25 cellular contexts compared by ENCODE assay signal in genomic region chr20:54256202-54256601, GRCh38. TPM values are rescaled to one million over a fixed set of nuclear protein-coding genes. Genes with fewer than 3 reads are reported as not detected.
DNase-seq lines count a peak whose midpoint lies in the region; ATAC-seq, FAIRE-seq and TF ChIP-seq lines count a peak whose summit lies in the region.
"Had no signal": no experiment of that assay in that cellular context is flagged by ENCODE, and none has a peak within 500 bp of the region (broad histone marks: within the 10 kb centered on the region; RNA-seq: fewer than 3 reads in every experiment).

No MANE protein-coding gene starts in this region.

- WGBS in adrenal gland, 4 donors = 25 to 45% (median 29%) methylated on average over 3 of the region's 3 CpGs

- H3K27ac ChIP-seq in ACC112 (ENCODE audit: low read depth, low read length) = peak overlapping the region; percentile 70
- H3K27ac ChIP-seq in adrenal gland = peak overlapping the region in 2 of 5 donors; percentile 2 to 50
- peak overlapping the region; percentile 8 for H3K27ac ChIP-seq in osteoblast (ENCODE audit: low read depth, low read length)
- H3K27ac ChIP-seq: BLaER1 treated with 17β-estradiol and CSF1 and Interleukin-3, amounts not matched to agents 10 nM and 100 nM; KMS-11; SK-N-MC had no signal

- H4K20me1 ChIP-seq in osteoblast (ENCODE audit: insufficient read depth, low read length) = no peaks in the 10 kb centered on the region
- H4K20me1 ChIP-seq: BLaER1 treated with 17β-estradiol and CSF1 and Interleukin-3, amounts not matched to agents 10 nM and 100 nM had no signal

- H3K36me3 Mint-ChIP-seq in T-helper 17 cell (ENCODE audit: low read depth) = no peaks in the 10 kb centered on the region
- H3K36me3 Mint-ChIP-seq: IgD-negative memory B cell had no signal

- DNase-seq in NCI-H82 (lab: John Stamatoyannopoulos, UW) = peak; percentile 76
- DNase-seq in adrenal gland = peak in 5 of 7 donors; percentile 21 to 58 (median 41)
- DNase-seq in osteoblast (ENCODE audit: insufficient read length, low spot score, missing footprints) = no peak
- DNase-seq in H54 (ENCODE audit: insufficient read length, low spot score) = no peak
- DNase-seq in NCI-H748 treated with DMSO at 0.1 percent for 48 hours (lab: John Stamatoyannopoulos, UW) = no peak
- no peak for DNase-seq in T-helper 17 cell
- DNase-seq: AML-193; CD4-positive, alpha-beta T cell; GM23248; H9; NCI-H1048; NCI-H1417 treated with DMSO at 0.1 percent for 48 hours; NCI-H187; NCI-H2081 treated with DMSO at 0.1 percent for 48 hours; NCI-H2171 treated with DMSO at 0.1 percent for 48 hours; NCI-H524; SIG-M5 had no signal

- peak overlapping the region; percentile 25 for H3K4me2 ChIP-seq in osteoblast (ENCODE audit: insufficient read depth, low read length)
- H3K4me2 ChIP-seq: BLaER1 treated with 17β-estradiol and CSF1 and Interleukin-3, amounts not matched to agents 10 nM and 100 nM; KMS-11 had no signal

- peaks cover 27% of the 10 kb centered on the region for H3K27me3 Mint-ChIP-seq in T-helper 17 cell

- ATAC-seq in HG03175 (IDR thresholded peaks at IDR 0.05; ENCODE audit: unreplicated experiment) = no peak
- ATAC-seq in T-helper 17 cell = no peak
- ATAC-seq: Panc1 had no signal

- intact Hi-C loops in adrenal gland (cut with DNase I) = no loop called here

- H2AFZ ChIP-seq in ACC112 (ENCODE audit: low read length, unreplicated experiment) (peak overlapping the region; percentile 61), osteoblast (ENCODE audit: low read length) (no peak overlapping the region)
- H2AFZ ChIP-seq: GM23248 had no signal

- TF ChIP-seq POLR2A in adrenal gland (IDR thresholded peaks at IDR 0.05) (no peak), H54 (IDR thresholded peaks at IDR 0.05; ENCODE audit: low read depth, low read length) (no peak)

- H3K4me3 Mint-ChIP-seq in T-helper 17 cell = no peak overlapping the region
- H3K4me3 Mint-ChIP-seq: CD4-positive, alpha-beta T cell; H9; IgD-negative memory B cell had no signal

- H3K36me3 ChIP-seq in ACC112 (ENCODE audit: insufficient read depth, low read length) (no peaks in the 10 kb centered on the region), adrenal gland (replicated peaks in 1 of 2) (no peaks in the 10 kb centered on the region), osteoblast (ENCODE audit: insufficient read depth, low read length) (no peaks in the 10 kb centered on the region)
- H3K36me3 ChIP-seq: BLaER1 treated with 17β-estradiol and CSF1 and Interleukin-3, amounts not matched to agents 10 nM and 100 nM had no signal

- no peak for TF ChIP-seq CTCF in adrenal gland (IDR thresholded peaks at IDR 0.05)
- TF ChIP-seq CTCF in osteoblast (IDR thresholded peaks at IDR 0.05; ENCODE audit: extremely low read depth, low read depth, low read length) = no peak

- no peak overlapping the region for H3K27ac Mint-ChIP-seq in T-helper 17 cell
- H3K27ac Mint-ChIP-seq: CD4-positive, alpha-beta T cell; IgD-negative memory B cell had no signal

- H3K4me1 ChIP-seq in ACC112 (ENCODE audit: control insufficient read depth, insufficient read depth, low read length, unreplicated experiment) = peaks cover 37% of the 10 kb centered on the region
- H3K4me1 ChIP-seq in adrenal gland (replicated peaks in 1 of 2) = peaks cover 9 to 20% of the 10 kb centered on the region in 2 donors
- peaks cover 31% of the 10 kb centered on the region for H3K4me1 ChIP-seq in osteoblast (ENCODE audit: insufficient read depth, low read length)
- H3K4me1 ChIP-seq: BLaER1 treated with 17β-estradiol and CSF1 and Interleukin-3, amounts not matched to agents 10 nM and 100 nM had no signal

- no peak for FAIRE-seq in H54 (lab: Jason Lieb, UNC)
- FAIRE-seq: G401.6 had no signal

- H3K79me2 ChIP-seq in ACC112 (ENCODE audit: control insufficient read depth, insufficient read depth, low read length, unreplicated experiment) (no peaks in the 10 kb centered on the region), osteoblast (ENCODE audit: insufficient read depth, low read length) (no peaks in the 10 kb centered on the region)

- H3K4me3 ChIP-seq in ACC112 (ENCODE audit: low read depth, low read length) = peak overlapping the region; percentile 18; the same call in 1 of the 2 replicates
- no peak overlapping the region for H3K4me3 ChIP-seq in adrenal gland
- H3K4me3 ChIP-seq in osteoblast (ENCODE audit: insufficient read depth, low read length) = no peak overlapping the region
- H3K4me3 ChIP-seq: BLaER1 treated with 17β-estradiol and CSF1 and Interleukin-3, amounts not matched to agents 10 nM and 100 nM; GM23248; SK-N-MC had no signal

- H3K9me3 ChIP-seq in adrenal gland (replicated peaks in 1 of 3) (no peaks in the 10 kb centered on the region), osteoblast (ENCODE audit: low read depth, low read length) (no peaks in the 10 kb centered on the region), T-helper 17 cell (ENCODE audit: control insufficient read depth, low read length, poor library complexity, severe bottlenecking) (no peaks in the 10 kb centered on the region)
- H3K9me3 ChIP-seq: BLaER1 treated with 17β-estradiol and CSF1 and Interleukin-3, amounts not matched to agents 10 nM and 100 nM had no signal

- H3K4me1 Mint-ChIP-seq in T-helper 17 cell = no peaks in the 10 kb centered on the region
- H3K4me1 Mint-ChIP-seq: IgD-negative memory B cell had no signal

- no peaks in the 10 kb centered on the region for H3K27me3 ChIP-seq in ACC112 (ENCODE audit: insufficient read depth, low read length)
- H3K27me3 ChIP-seq in adrenal gland = no peaks in the 10 kb centered on the region
- H3K27me3 ChIP-seq in osteoblast (ENCODE audit: insufficient read depth, low read length) = no peaks in the 10 kb centered on the region
- H3K27me3 ChIP-seq: BLaER1 treated with 17β-estradiol and CSF1 and Interleukin-3, amounts not matched to agents 10 nM and 100 nM had no signal

RNA-seq across cellular contexts. Expression of gene PFDN4, which starts 48.3 kb away (rescaled TPM):
- total RNA-seq in adrenal gland (10 to 100 TPM; 18.7 to 89.2 (median 31.5) TPM), osteoblast (93.0 and 95.2 TPM in 2 replicates), T-helper 17 cell (10 to 100 TPM; 16.9 to 21.3 TPM)
- 10 to 100 TPM; 47.3 to 59.1 (median 55.6) TPM for polyA plus RNA-seq in adrenal gland

Comparison
In these comparisons a context has a peak if more than half of its experiments do, and no peak if none do; other contexts are left out.
1. DNase-seq: peak in NCI-H82 (single experiment) and adrenal gland (5 of 7); none in osteoblast (single experiment), H54 (single experiment), NCI-H748 treated with DMSO at 0.1 percent for 48 hours (single experiment) and T-helper 17 cell (0 of 3).